9 cellular contexts compared by ENCODE assay signal in the genomic region with DNA sequence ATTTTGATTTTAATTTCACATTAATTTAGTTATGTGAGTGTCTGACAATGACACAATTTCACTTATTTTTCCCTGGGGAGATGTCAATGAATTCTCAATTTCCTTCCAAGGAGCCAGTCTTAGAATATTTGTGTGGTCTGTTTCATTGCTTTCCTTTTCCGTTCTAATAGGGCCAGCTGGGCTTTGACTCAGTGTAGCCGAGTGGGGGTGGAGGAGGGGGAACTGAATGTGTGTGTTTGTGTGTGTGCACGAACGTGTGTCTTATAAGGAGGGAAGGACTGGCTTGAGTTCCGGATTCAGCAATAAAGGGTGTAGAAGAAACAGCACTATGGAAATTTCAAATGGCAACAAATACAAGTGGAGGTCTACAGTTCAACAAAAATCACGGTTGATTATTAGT.
DNase-seq lines count a peak whose midpoint lies in the region; ATAC-seq and TF ChIP-seq lines count a peak whose summit lies in the region.
"Had no signal": no experiment of that assay in that cellular context is flagged by ENCODE, and none has a peak within 500 bp of the region (broad histone marks: within the 10 kb centered on the region; RNA-seq: fewer than 3 reads in every experiment).

No MANE protein-coding gene starts in this region.

- POLR2A ChIA-PET in WTC11 (lab: Charles Lee): no interaction called here

- H3K4me3 ChIP-seq in GM12875 (ENCODE audit: low read depth, low read length): peak overlapping the region; percentile 6

- DNase-seq in WTC11 (ENCODE audit: low spot score): no peak
- no peak for DNase-seq in LoVo (ENCODE audit: low spot score)
- DNase-seq in GM19238 (ENCODE audit: insufficient read length, low spot score): no peak
- no peak for DNase-seq in NCI-H345 treated with DMSO at 0.1 percent for 48 hours (lab: John Stamatoyannopoulos, UW; ENCODE audit: unreplicated experiment)
- DNase-seq in activated naive CD4-positive, alpha-beta T cell (lab: John Stamatoyannopoulos, UW): no peak

- peaks cover 25% of the 10 kb centered on the region for H3K4me1 Mint-ChIP-seq in WTC11

- peak overlapping the region; percentile 61; the same call in 1 of the 2 replicates for H3K27ac Mint-ChIP-seq in WTC11
- H3K27ac Mint-ChIP-seq: nephron had no signal

- no peaks in the 10 kb centered on the region for H3K36me3 Mint-ChIP-seq in WTC11

- H3K9me3 Mint-ChIP-seq in WTC11: no peaks in the 10 kb centered on the region
- H3K9me3 Mint-ChIP-seq: nephron had no signal

- CTCF ChIA-PET in WTC11 (lab: Charles Lee): no interaction called here

- H3K4me3 Mint-ChIP-seq in WTC11: no peak overlapping the region
- H3K4me3 Mint-ChIP-seq: nephron had no signal

- no peak for TF ChIP-seq CTCF in GM12875 (IDR thresholded peaks at IDR 0.05; ENCODE audit: borderline replicate concordance, insufficient read depth, low read depth, low read length)
- TF ChIP-seq CTCF in WTC11 (IDR thresholded peaks at IDR 0.05): no peak

- ATAC-seq in GM21619 (IDR thresholded peaks at IDR 0.05; ENCODE audit: unreplicated experiment) (peak; percentile 30), HG03442 (IDR thresholded peaks at IDR 0.05; ENCODE audit: unreplicated experiment) (peak; percentile 33), WTC11 (no peak)

- H3K27me3 Mint-ChIP-seq in WTC11 (ENCODE audit: low read depth): no peaks in the 10 kb centered on the region

TF ChIP-seq in WTC11, 78 proteins besides CTCF, POLR2A, EP300 and RAD21:
- TF ChIP-seq, protein P1, sequence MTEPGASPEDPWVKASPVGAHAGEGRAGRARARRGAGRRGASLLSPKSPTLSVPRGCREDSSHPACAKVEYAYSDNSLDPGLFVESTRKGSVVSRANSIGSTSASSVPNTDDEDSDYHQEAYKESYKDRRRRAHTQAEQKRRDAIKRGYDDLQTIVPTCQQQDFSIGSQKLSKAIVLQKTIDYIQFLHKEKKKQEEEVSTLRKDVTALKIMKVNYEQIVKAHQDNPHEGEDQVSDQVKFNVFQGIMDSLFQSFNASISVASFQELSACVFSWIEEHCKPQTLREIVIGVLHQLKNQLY (CRISPR knock-in tag; IDR thresholded peaks at IDR 0.05): no peak
- TF ChIP-seq, protein P2, sequence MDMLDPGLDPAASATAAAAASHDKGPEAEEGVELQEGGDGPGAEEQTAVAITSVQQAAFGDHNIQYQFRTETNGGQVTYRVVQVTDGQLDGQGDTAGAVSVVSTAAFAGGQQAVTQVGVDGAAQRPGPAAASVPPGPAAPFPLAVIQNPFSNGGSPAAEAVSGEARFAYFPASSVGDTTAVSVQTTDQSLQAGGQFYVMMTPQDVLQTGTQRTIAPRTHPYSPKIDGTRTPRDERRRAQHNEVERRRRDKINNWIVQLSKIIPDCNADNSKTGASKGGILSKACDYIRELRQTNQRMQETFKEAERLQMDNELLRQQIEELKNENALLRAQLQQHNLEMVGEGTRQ (CRISPR knock-in tag; IDR thresholded peaks at IDR 0.05): no peak
- TF ChIP-seq, protein P3, sequence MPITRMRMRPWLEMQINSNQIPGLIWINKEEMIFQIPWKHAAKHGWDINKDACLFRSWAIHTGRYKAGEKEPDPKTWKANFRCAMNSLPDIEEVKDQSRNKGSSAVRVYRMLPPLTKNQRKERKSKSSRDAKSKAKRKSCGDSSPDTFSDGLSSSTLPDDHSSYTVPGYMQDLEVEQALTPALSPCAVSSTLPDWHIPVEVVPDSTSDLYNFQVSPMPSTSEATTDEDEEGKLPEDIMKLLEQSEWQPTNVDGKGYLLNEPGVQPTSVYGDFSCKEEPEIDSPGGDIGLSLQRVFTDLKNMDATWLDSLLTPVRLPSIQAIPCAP (CRISPR knock-in tag; IDR thresholded peaks at IDR 0.05): no peak
- TF ChIP-seq ZNF416 (CRISPR knock-in tag; IDR thresholded peaks at IDR 0.05) (no peak), NR1H2 (CRISPR knock-in tag; IDR thresholded peaks at IDR 0.05) (no peak), SP1 (CRISPR knock-in tag; conservative IDR thresholded peaks at IDR 0.05) (no peak), NR2C2 (CRISPR knock-in tag; IDR thresholded peaks at IDR 0.05) (no peak), ZNF396 (CRISPR knock-in tag; IDR thresholded peaks at IDR 0.05; ENCODE audit: borderline replicate concordance) (no peak), EMX1 (CRISPR knock-in tag; IDR thresholded peaks at IDR 0.05) (no peak)
- TF ChIP-seq, protein P4, sequence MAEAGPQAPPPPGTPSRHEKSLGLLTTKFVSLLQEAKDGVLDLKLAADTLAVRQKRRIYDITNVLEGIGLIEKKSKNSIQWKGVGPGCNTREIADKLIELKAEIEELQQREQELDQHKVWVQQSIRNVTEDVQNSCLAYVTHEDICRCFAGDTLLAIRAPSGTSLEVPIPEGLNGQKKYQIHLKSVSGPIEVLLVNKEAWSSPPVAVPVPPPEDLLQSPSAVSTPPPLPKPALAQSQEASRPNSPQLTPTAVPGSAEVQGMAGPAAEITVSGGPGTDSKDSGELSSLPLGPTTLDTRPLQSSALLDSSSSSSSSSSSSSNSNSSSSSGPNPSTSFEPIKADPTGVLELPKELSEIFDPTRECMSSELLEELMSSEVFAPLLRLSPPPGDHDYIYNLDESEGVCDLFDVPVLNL (CRISPR knock-in tag; IDR thresholded peaks at IDR 0.05; ENCODE audit: borderline replicate concordance, low read depth): no peak
